30 cellular contexts compared by ENCODE assay signal in genomic region chr2:81852651-81853050, GRCh38.
"Had no signal": no experiment of that assay in that cellular context is flagged by ENCODE, and none has a peak within 500 bp of the region (broad histone marks: within the 10 kb centered on the region; RNA-seq: fewer than 3 reads in every experiment).

No MANE protein-coding gene starts in this region.

- H3K27me3 ChIP-seq: adrenal gland, ascending aorta, body of pancreas, brain microvascular endothelial cell, breast epithelium, cardiac muscle cell had no signal

- H3K9me3 ChIP-seq: adrenal gland, ascending aorta, body of pancreas, breast epithelium had no signal

- H3K4me3 ChIP-seq: adrenal gland, ascending aorta, body of pancreas, breast epithelium, cardiac muscle cell had no signal

- H3K27ac ChIP-seq: adrenal gland, ascending aorta, body of pancreas, brain microvascular endothelial cell, breast epithelium, cardiac muscle cell had no signal

- H3K36me3 ChIP-seq: adrenal gland, ascending aorta, brain microvascular endothelial cell, breast epithelium, cardiac muscle cell had no signal

- DNase-seq: activated effector memory CD4-positive, alpha-beta T cell treated with anti-CD3 and anti-CD28 coated beads, Interleukin-2, amount 50 U/mL, for 16 hours; activated effector memory CD4-positive, alpha-beta T cell treated with Interleukin-2 at 50 U/mL for 16 hours; activated gamma-delta T cell; activated gamma-delta T cell treated with Interleukin-2 at 50 U/mL for 16 hours; activated naive CD4-positive, alpha-beta T cell; activated naive CD4-positive, alpha-beta T cell treated with anti-CD3 and anti-CD28 coated beads for 36 hours; activated naive CD4-positive, alpha-beta T cell treated with anti-CD3 and anti-CD28 coated beads, Interleukin-2, amount 10 ng/mL, durations not matched to agents 7 days and 5 days; activated naive CD4-positive, alpha-beta T cell treated with anti-CD3 and anti-CD28 coated beads, Interleukin-2, amount 50 U/mL, for 16 hours; activated naive CD4-positive, alpha-beta T cell treated with Interleukin-2 at 50 U/mL for 16 hours; activated naive CD8-positive, alpha-beta T cell treated with anti-CD3 and anti-CD28 coated beads for 36 hours; activated naive CD8-positive, alpha-beta T cell treated with anti-CD3 and anti-CD28 coated beads, Interleukin-2, amount 10 ng/mL, durations not matched to agents 7 days and 5 days; activated naive CD8-positive, alpha-beta T cell treated with anti-CD3 and anti-CD28 coated beads, Interleukin-2, amount 50 U/mL, for 24 hours; activated T-cell treated with anti-CD3 and anti-CD28 coated beads, Interleukin-2, amount 50 U/mL, for 1 hour; activated T-cell treated with anti-CD3 and anti-CD28 coated beads, Interleukin-2, amount 50 U/mL, for 24 hours; activated T-cell treated with anti-CD3 and anti-CD28 coated beads, Interleukin-2, amount 50 U/mL, for 4 hours; activated T-cell treated with anti-CD3 and anti-CD28 coated beads, Interleukin-2, amount 50 U/mL, for 48 hours; activated T-cell treated with anti-CD3 and anti-CD28 coated beads, Interleukin-2, amount 50 U/mL, for 72 hours; adrenal gland; amniotic stem cell; amygdala; anterior cingulate cortex; aorta; body of pancreas; brain microvascular endothelial cell; caudate nucleus; central memory CD4-positive, alpha-beta T cell; cerebellar nuclear complex had no signal
